In genomic region chr7:82312646-82313045, GRCh38 we compare ENCODE assay signal across 22 cellular contexts.
DNase-seq lines count a peak whose midpoint lies in the region; ATAC-seq and TF ChIP-seq lines count a peak whose summit lies in the region.
"Had no signal": no experiment of that assay in that cellular context is flagged by ENCODE, and none has a peak within 500 bp of the region (broad histone marks: within the 10 kb centered on the region; RNA-seq: fewer than 3 reads in every experiment).

No MANE protein-coding gene starts in this region.

- H3K27me3 Mint-ChIP-seq in endodermal cell (ENCODE audit: insufficient read depth) (no peaks in the 10 kb centered on the region), natural killer cell (ENCODE audit: low read depth in 2 of 2) (no peaks in the 10 kb centered on the region)
- H3K27me3 Mint-ChIP-seq: CD8-positive, alpha-beta memory T cell; T-cell had no signal

- CTCF ChIA-PET in GM10248 (lab: Yijun Ruan, JAX) = interaction anchor here (1.2 to 2.2 kb wide), 3 partner anchors 11 to 19 kb away, joined by 4 to 5 read pairs (median 5); no protein-coding TSS in a partner anchor

- H3K9me3 ChIP-seq in endodermal cell (ENCODE audit: control insufficient read depth, low read length) (peaks cover 9% of the 10 kb centered on the region), Peyer's patch (no peaks in the 10 kb centered on the region)
- H3K9me3 ChIP-seq: HAP-1 had no signal

- no peak overlapping the region for H3K4me3 Mint-ChIP-seq in endodermal cell
- H3K4me3 Mint-ChIP-seq in natural killer cell = no peak overlapping the region
- H3K4me3 Mint-ChIP-seq: CD8-positive, alpha-beta memory T cell; T-cell; T-helper 2 cell treated with Interferon-gamma antibody and Interleukin-4, amounts not matched to agents 5 μg/mL and 100 μg/mL, for 36 hours had no signal

- no peaks in the 10 kb centered on the region for H3K4me1 ChIP-seq in endodermal cell (ENCODE audit: control insufficient read depth, insufficient read depth, low read length)
- no peaks in the 10 kb centered on the region for H3K4me1 ChIP-seq in Peyer's patch

- H3K4me1 Mint-ChIP-seq in endodermal cell (peaks cover 10% of the 10 kb centered on the region), natural killer cell (no peaks in the 10 kb centered on the region)
- H3K4me1 Mint-ChIP-seq: CD8-positive, alpha-beta memory T cell; T-cell had no signal

- intact Hi-C loops in natural killer cell (cut with micrococcal nuclease) = no loop called here

- H3K36me3 ChIP-seq in endodermal cell (ENCODE audit: control insufficient read depth, insufficient read depth, low read length) (peaks cover 4% of the 10 kb centered on the region), Peyer's patch (no peaks in the 10 kb centered on the region)
- H3K36me3 ChIP-seq: HAP-1 had no signal

- peaks cover 4% of the 10 kb centered on the region for H3K36me3 Mint-ChIP-seq in endodermal cell (ENCODE audit: low read depth)
- no peaks in the 10 kb centered on the region for H3K36me3 Mint-ChIP-seq in natural killer cell
- H3K36me3 Mint-ChIP-seq: CD8-positive, alpha-beta memory T cell; T-cell had no signal

- H3K4me3 ChIP-seq in endodermal cell (ENCODE audit: low read length) (no peak overlapping the region), Peyer's patch (no peak overlapping the region)
- H3K4me3 ChIP-seq: HAP-1 had no signal

- peak; percentile 51 for DNase-seq in NCI-H2171 treated with DMSO at 0.1 percent for 48 hours (lab: John Stamatoyannopoulos, UW)
- no peak for DNase-seq in NCI-H2171 (lab: John Stamatoyannopoulos, UW)
- DNase-seq in NCI-H2227 treated with DMSO at 0.1 percent for 48 hours (lab: John Stamatoyannopoulos, UW) = peak; percentile 71
- no peak for DNase-seq in endodermal cell
- no peak for DNase-seq in natural killer cell
- no peak for DNase-seq in epidermal melanocyte (ENCODE audit: insufficient read length, low spot score)
- DNase-seq in Peyer's patch = no peak
- no peak for DNase-seq in GM10248 (ENCODE audit: extremely low spot score)
- DNase-seq: AML-193; C1 segment of cervical spinal cord; CD8-positive, alpha-beta memory T cell; IMR-90; NCI-H1092 treated with DMSO at 0.1 percent for 48 hours; NCI-H1694 treated with DMSO at 0.1 percent for 48 hours; NCI-H2081 treated with DMSO at 0.1 percent for 48 hours; NCI-H345; NCI-H524; SIG-M5; T-cell had no signal

- TF ChIP-seq CTCF in endodermal cell (conservative IDR thresholded peaks at IDR 0.05) (no peak), natural killer cell (IDR thresholded peaks at IDR 0.05) (no peak), Peyer's patch (IDR thresholded peaks at IDR 0.05) (no peak), GM10248 (IDR thresholded peaks at IDR 0.05; ENCODE audit: control extremely low read depth, extremely low read depth, low read depth, missing control alignments) (no peak)

- H3K9ac ChIP-seq in endodermal cell (ENCODE audit: extremely low read depth, low read length, poor library complexity, severe bottlenecking) = no peak overlapping the region
- H3K9ac ChIP-seq: KMS-11 had no signal

- H3K27ac Mint-ChIP-seq in endodermal cell = peak overlapping the region; percentile 44
- H3K27ac Mint-ChIP-seq in natural killer cell = no peak overlapping the region
- H3K27ac Mint-ChIP-seq: CD8-positive, alpha-beta memory T cell; T-cell; T-helper 2 cell treated with Interferon-gamma antibody and Interleukin-4, amounts not matched to agents 5 μg/mL and 100 μg/mL, for 36 hours had no signal

- H3K9me3 Mint-ChIP-seq in endodermal cell (peaks cover 4% of the 10 kb centered on the region), natural killer cell (peaks cover 7 to 9% of the 10 kb centered on the region in 2 donors)

- WGBS in endodermal cell (ENCODE audit: insufficient coverage in 1 of 2, insufficient read length in 1 of 2), 2 experiments = 93 to 96% methylated on average over 5 of the region's 5 CpGs

- H3K27ac ChIP-seq in endodermal cell (ENCODE audit: low read depth, low read length) (no peak overlapping the region), Peyer's patch (no peak overlapping the region)
- H3K27ac ChIP-seq: KMS-11 had no signal

- POLR2A ChIA-PET in GM10248 (lab: Yijun Ruan, JAX) = no interaction called here

- H3K27me3 ChIP-seq in endodermal cell (ENCODE audit: control insufficient read depth, insufficient read depth, low read length, poor library complexity, severe bottlenecking) (no peaks in the 10 kb centered on the region), Peyer's patch (no peaks in the 10 kb centered on the region)

- ATAC-seq in natural killer cell = no peak
- ATAC-seq: T-cell had no signal

- TF ChIP-seq POLR2A in Peyer's patch (IDR thresholded peaks at IDR 0.05) = no peak

Comparison
In these comparisons a context has a peak if more than half of its experiments do, and no peak if none do; other contexts are left out.
1. DNase-seq: peak in NCI-H2171 treated with DMSO at 0.1 percent for 48 hours (single experiment) and NCI-H2227 treated with DMSO at 0.1 percent for 48 hours (single experiment); none in NCI-H2171 (single experiment), endodermal cell (single experiment), natural killer cell (single experiment), epidermal melanocyte (single experiment), Peyer's patch (0 of 3) and GM10248 (single experiment).